In genomic region chr6:25717856-25718740, GRCh38 we compare ENCODE assay signal across 8 cellular contexts. TPM values are rescaled to one million over a fixed set of nuclear protein-coding genes. Genes with fewer than 3 reads are reported as not detected.
DNase-seq lines count a peak whose midpoint lies in the region; ATAC-seq, FAIRE-seq and TF ChIP-seq lines count a peak whose summit lies in the region.

No MANE protein-coding gene starts in this region.

- no peaks in the 10 kb centered on the region for H3K4me1 ChIP-seq in A549

- POLR2A ChIA-PET in A549 (lab: Yijun Ruan, JAX): interaction anchor here (0.6 kb wide), 1 partner anchor 47 kb away, joined by 3 read pairs; no protein-coding TSS in a partner anchor

- CTCF ChIA-PET in A549 (lab: Yijun Ruan, JAX): interaction anchor here (0.6 to 3.2 kb wide), 14 partner anchors 9 to 785 kb away, joined by 3 to 15 read pairs (median 4); a partner anchor contains a TSS

- no peak for TF ChIP-seq EP300 in A549 (IDR thresholded peaks at IDR 0.05)

- no peak for FAIRE-seq in A549 (lab: Jason Lieb, UNC)

- H3K27ac Mint-ChIP-seq in naive B cell: no peak overlapping the region

- TF ChIP-seq CTCF in A549 (IDR thresholded peaks at IDR 0.05) (peak; percentile 70), GM12864 (IDR thresholded peaks at IDR 0.05; ENCODE audit: low read depth, low read length, missing control alignments) (peak; percentile 47)

- H3K27me3 Mint-ChIP-seq in naive B cell: peaks cover 5 to 23% (median 8%) of the 10 kb centered on the region in 3 donors

- peak; percentile 61 to 71 for TF ChIP-seq RAD21 in A549 (conservative IDR thresholded peaks at IDR 0.05 in 1 of 2, IDR thresholded peaks at IDR 0.05 in 1 of 2)

- H3K9me3 Mint-ChIP-seq in naive B cell: no peaks in the 10 kb centered on the region

- H3K36me3 Mint-ChIP-seq in naive B cell: no peaks in the 10 kb centered on the region

- TF ChIP-seq POLR2A in A549 (IDR thresholded peaks at IDR 0.05; ENCODE audit: low read length): no peak

- H3K4me2 ChIP-seq in A549: no peak overlapping the region

- no peaks in the 10 kb centered on the region for H3K9me3 ChIP-seq in A549

- H3K4me3 ChIP-seq in A549: no peak overlapping the region
- H3K4me3 ChIP-seq in GM12864 (ENCODE audit: low read depth, low read length): no peak overlapping the region

- ATAC-seq in A549: 0 out of 6 replicates have a peak, but pooled peaks of 1 of the 2 experiments have one; percentile 45
- no peak for ATAC-seq in naive B cell (ENCODE audit: low read depth in 2 of 2)
- no peak for ATAC-seq in GM21717 (IDR thresholded peaks at IDR 0.05; ENCODE audit: unreplicated experiment)

- WGBS in A549 (ENCODE audit: missing lambda C conversion rate): 35% methylated on average over 6 of the region's 6 CpGs

- peak; percentile 13 to 19 for DNase-seq in A549 (ENCODE audit: low read depth in 1 of 2, low spot score in 1 of 2)
- DNase-seq in GM12864 (ENCODE audit: low read depth): no peak
- peak; percentile 7 for DNase-seq in NCI-H460 (ENCODE audit: extremely low read depth, low read depth)
- DNase-seq in cerebellar cortex (ENCODE audit: low spot score): peak; percentile 56
- peak; percentile 7 for DNase-seq in naive B cell
- no peak for DNase-seq in ecto neural progenitor cell (ENCODE audit: low spot score)
- DNase-seq in GDM1 (lab: John Stamatoyannopoulos, UW): no peak

- H3K4me1 Mint-ChIP-seq in naive B cell: peaks cover 0 to 5% (median 0%) of the 10 kb centered on the region in 3 donors

- no peak overlapping the region for H3K4me3 Mint-ChIP-seq in naive B cell

- H3K27ac ChIP-seq in A549: no peak overlapping the region

TF ChIP-seq in A549, 52 proteins besides CTCF, POLR2A, EP300 and RAD21:
- TF ChIP-seq, protein P1, sequence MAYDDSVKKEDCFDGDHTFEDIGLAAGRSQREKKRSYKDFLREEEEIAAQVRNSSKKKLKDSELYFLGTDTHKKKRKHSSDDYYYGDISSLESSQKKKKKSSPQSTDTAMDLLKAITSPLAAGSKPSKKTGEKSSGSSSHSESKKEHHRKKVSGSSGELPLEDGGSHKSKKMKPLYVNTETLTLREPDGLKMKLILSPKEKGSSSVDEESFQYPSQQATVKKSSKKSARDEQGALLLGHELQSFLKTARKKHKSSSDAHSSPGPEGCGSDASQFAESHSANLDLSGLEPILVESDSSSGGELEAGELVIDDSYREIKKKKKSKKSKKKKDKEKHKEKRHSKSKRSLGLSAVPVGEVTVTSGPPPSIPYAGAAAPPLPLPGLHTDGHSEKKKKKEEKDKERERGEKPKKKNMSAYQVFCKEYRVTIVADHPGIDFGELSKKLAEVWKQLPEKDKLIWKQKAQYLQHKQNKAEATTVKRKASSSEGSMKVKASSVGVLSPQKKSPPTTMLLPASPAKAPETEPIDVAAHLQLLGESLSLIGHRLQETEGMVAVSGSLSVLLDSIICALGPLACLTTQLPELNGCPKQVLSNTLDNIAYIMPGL (CRISPR knock-in tag; IDR thresholded peaks at IDR 0.05; ENCODE audit: borderline replicate concordance): no peak
- TF ChIP-seq SMC3 (IDR thresholded peaks at IDR 0.05) (peak; percentile 76), ZNF302 (CRISPR knock-in tag; IDR thresholded peaks at IDR 0.05) (no peak)

RNA-seq across cellular contexts. Expression of gene SLC17A4, which starts 36.4 kb away (rescaled TPM):
- polyA plus RNA-seq in A549 (2011; rRNA removed) (0.05 and 0.12 TPM in 2 replicates), A549 (2017; fragmentation: RNase III; extraction: RNeasy Plus Mini Kit Qiagen cat#74134 plus additional on column Dnase treatment) (0.04 TPM in 2 of 3 replicates, not detected in the other), naive B cell (ENCODE audit: low read depth in 6 of 6) (not detected)
- not detected in 2 replicates for polyA plus RNA-seq in A549 (2012; cell fraction: cytosol; rRNA removed)
- polyA plus RNA-seq in A549 (2012; cell fraction: nucleus; rRNA removed): not detected in 2 replicates
- 0.04 TPM in 1 of 2 replicates, not detected in the other for polyA minus RNA-seq in A549 (2011; rRNA and poly(A)+ RNA removed)
- not detected in 2 replicates for total RNA-seq in NCI-H460 (2014; rRNA removed; shearing (Covaris generic))
- not detected in 2 replicates for polyA plus RNA-seq in NCI-H460 (2014; cell fraction: nucleus; rRNA removed)

Comparison
In these comparisons a context has a peak if more than half of its experiments do, and no peak if none do; other contexts are left out.
1. DNase-seq: peak in A549 (2 of 2), NCI-H460 (single experiment), cerebellar cortex (single experiment) and naive B cell (single experiment); none in GM12864 (single experiment), ecto neural progenitor cell (single experiment) and GDM1 (single experiment).